Comparison of ENCODE assay signal across 8 cellular contexts in genomic region chr14:62179367-62180018, GRCh38.
DNase-seq lines count a peak whose midpoint lies in the region; ATAC-seq and TF ChIP-seq lines count a peak whose summit lies in the region.

No MANE protein-coding gene starts in this region.

- H3K9me2 ChIP-seq in Loucy (replicated peaks; ENCODE audit: low read depth, low read length), result no peaks in the 10 kb centered on the region

- no peak for ATAC-seq in HG03571 (IDR thresholded peaks at IDR 0.05; ENCODE audit: unreplicated experiment)

- H3K27me3 ChIP-seq in Loucy (ENCODE audit: insufficient read depth, low read length, poor library complexity, severe bottlenecking), result peaks cover 4% of the 10 kb centered on the region

- no peak overlapping the region for H3K9ac ChIP-seq in Loucy (ENCODE audit: low read depth, low read length, poor library complexity, severe bottlenecking)

- no peaks in the 10 kb centered on the region for H4K20me1 ChIP-seq in Loucy (ENCODE audit: insufficient read depth, low read length, poor library complexity, severe bottlenecking)

- H3K4me1 ChIP-seq in Loucy (ENCODE audit: insufficient read depth, low read length, poor library complexity, severe bottlenecking), result no peaks in the 10 kb centered on the region

- no peak overlapping the region for H3K27ac Mint-ChIP-seq in endothelial cell (ENCODE audit: unreplicated experiment)

- H3K4me3 Mint-ChIP-seq in endothelial cell (ENCODE audit: unreplicated experiment), result no peak overlapping the region

- no peak overlapping the region for H3K4me2 ChIP-seq in Loucy (ENCODE audit: low read depth, low read length, poor library complexity, severe bottlenecking)

- peak; percentile 87 for TF ChIP-seq CTCF in Loucy (conservative IDR thresholded peaks at IDR 0.05; ENCODE audit: low read length)
- TF ChIP-seq CTCF in endothelial cell (IDR thresholded peaks at IDR 0.05; ENCODE audit: unreplicated experiment), result peak; percentile 59

- no peak overlapping the region for H3K4me3 ChIP-seq in Loucy (ENCODE audit: low read length, poor library complexity, severe bottlenecking)

- no peaks in the 10 kb centered on the region for H3K4me1 Mint-ChIP-seq in endothelial cell (ENCODE audit: unreplicated experiment)

- H3K27me3 Mint-ChIP-seq in endothelial cell (ENCODE audit: unreplicated experiment), result peaks cover 1% of the 10 kb centered on the region

- 0 out of 2 replicates have a peak overlapping the region, but pooled peaks have one; percentile 12 for H2AFZ ChIP-seq in Loucy (ENCODE audit: low read length)

- H3K36me3 ChIP-seq in Loucy (ENCODE audit: insufficient read depth, low read length), result no peaks in the 10 kb centered on the region

- DNase-seq in D341Med (ENCODE audit: low spot score) (peak; percentile 70), GM19240 (ENCODE audit: insufficient read length, low spot score) (peak; percentile 15), RKO (ENCODE audit: low spot score) (peak; percentile 77), endothelial cell (ENCODE audit: low spot score) (peak; percentile 67), middle frontal gyrus (ENCODE audit: extremely low spot score, low spot score) (peak; percentile 58)
- DNase-seq in stimulated activated naive CD4-positive, alpha-beta T cell treated with Interleukin-2 at 50 U/mL for 16 hours (lab: John Stamatoyannopoulos, UW), result no peak

- H3K9me3 Mint-ChIP-seq in endothelial cell (ENCODE audit: unreplicated experiment), result no peaks in the 10 kb centered on the region

- H3K36me3 Mint-ChIP-seq in endothelial cell (ENCODE audit: low read depth, unreplicated experiment), result no peaks in the 10 kb centered on the region

- no peaks in the 10 kb centered on the region for H3K9me3 ChIP-seq in Loucy (ENCODE audit: insufficient read depth, low read depth, low read length)

- H3K79me2 ChIP-seq in Loucy (ENCODE audit: insufficient read depth, low read length), result no peaks in the 10 kb centered on the region

- H3F3A ChIP-seq in Loucy (ENCODE audit: low read depth), result no peaks in the 10 kb centered on the region
